In the genomic region with DNA sequence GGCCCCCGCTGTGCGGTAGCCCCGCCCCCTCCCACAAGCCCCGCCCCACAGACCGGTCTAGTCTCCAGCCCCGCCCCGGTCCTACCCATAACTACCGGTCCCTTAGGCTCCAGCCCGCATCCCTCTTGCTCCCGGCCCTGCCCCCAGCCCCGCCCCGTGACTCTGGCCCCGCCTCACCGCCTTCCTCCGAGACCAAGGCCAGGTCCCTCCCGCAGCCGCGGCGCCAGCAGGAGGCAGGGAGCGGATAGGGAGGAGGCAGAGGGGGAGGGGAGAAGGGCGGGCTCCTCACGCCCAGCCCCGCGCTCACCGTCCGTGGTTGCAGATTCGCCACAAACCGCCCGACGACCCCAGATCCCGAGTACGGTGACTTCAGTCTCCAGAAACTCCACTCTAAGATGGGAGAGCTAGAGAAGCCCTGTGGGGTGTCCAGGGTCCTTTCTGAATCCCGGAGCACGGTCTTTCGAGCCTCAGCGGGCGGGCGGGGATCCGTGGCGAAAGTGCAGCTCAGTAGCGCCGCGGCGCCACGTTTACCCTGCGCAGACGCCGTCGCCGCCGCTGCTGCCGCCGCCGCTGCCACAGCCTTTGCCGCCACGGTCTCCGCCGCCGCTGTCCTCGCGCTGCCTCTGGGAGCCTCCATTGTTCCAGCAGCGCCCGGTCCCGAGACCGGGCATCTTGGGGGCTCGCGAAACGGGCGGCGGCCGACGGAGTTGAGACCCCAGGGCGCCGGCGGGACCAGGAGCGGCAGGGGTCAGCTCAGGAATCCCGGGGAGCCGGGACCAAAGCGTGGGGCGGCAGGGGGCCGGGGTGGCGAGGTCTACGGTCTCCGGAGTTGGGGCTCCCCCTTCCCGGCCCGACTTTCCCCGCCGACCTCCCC, we compare ENCODE assay signal across 8 cellular contexts. TPM values are rescaled to one million over a fixed set of nuclear protein-coding genes. Genes with fewer than 3 reads are reported as not detected.
DNase-seq lines count a peak whose midpoint lies in the region; ATAC-seq, FAIRE-seq and TF ChIP-seq lines count a peak whose summit lies in the region.

Gene BRPF1 (plus strand): TSS at position 530 of the 874 bp plus-strand sequence. CDS start 2,406 bp downstream, outside the sequence.

- peak; percentile 92 for ATAC-seq in GM18907 (IDR thresholded peaks at IDR 0.05; ENCODE audit: unreplicated experiment)
- ATAC-seq in HG03159 (IDR thresholded peaks at IDR 0.05; ENCODE audit: unreplicated experiment), result peak; percentile 89

- peak; percentile 92 for DNase-seq in AG04449 (ENCODE audit: low read depth, low spot score)
- DNase-seq in NCI-H2227 treated with DMSO at 0.1 percent for 48 hours (lab: John Stamatoyannopoulos, UW), result peak; percentile 87
- peak; percentile 92 for DNase-seq in bronchial epithelial cell (ENCODE audit: low read depth)
- DNase-seq in iPS-NIHi7 (ENCODE audit: extremely low spot score), result peak; percentile 100
- peak; percentile 99 for DNase-seq in smooth muscle cell of the brain vasculature (ENCODE audit: low read depth, low spot score)

- H3K4me3 ChIP-seq in AG04449 (ENCODE audit: low read depth, low read length) (peak within 1 kb of the TSS; percentile 89), WI38 (ENCODE audit: low read depth, low read length) (peak within 1 kb of the TSS; percentile 93), bronchial epithelial cell (ENCODE audit: low read depth, low read length) (peak within 1 kb of the TSS; percentile 86)

- no peaks in the 10 kb centered on the region for H3K27me3 ChIP-seq in bronchial epithelial cell (ENCODE audit: control insufficient read depth, insufficient read depth, low read length)

- FAIRE-seq in bronchial epithelial cell (lab: Jason Lieb, UNC), result no peak

- peak; percentile 51 for TF ChIP-seq CTCF in AG04449 (IDR thresholded peaks at IDR 0.05; ENCODE audit: insufficient read depth, low read length, missing control alignments)
- no peak for TF ChIP-seq CTCF in WI38 (IDR thresholded peaks at IDR 0.05; ENCODE audit: low read depth, low read length)
- peak; percentile 24 for TF ChIP-seq CTCF in bronchial epithelial cell (IDR thresholded peaks at IDR 0.05; ENCODE audit: insufficient read depth, low read length, severe bottlenecking)

- peaks cover 9% of the 10 kb centered on the region for H3K36me3 ChIP-seq in bronchial epithelial cell (ENCODE audit: control insufficient read depth, insufficient read depth, low read length)

- CTCF ChIA-PET in AG04449 (lab: Yijun Ruan, JAX), result interaction anchor here (1.4 to 3.7 kb wide), 8 partner anchors 10 to 378 kb away, joined by 3 to 18 read pairs (median 6); partner anchors contain the start of gene OGG1

- POLR2A ChIA-PET in AG04449 (lab: Yijun Ruan, JAX), result interaction anchor here (1.1 to 3.7 kb wide), 4 partner anchors 14 to 61 kb away, joined by 3 to 24 read pairs (median 7); partner anchors contain the start of genes ARPC4, OGG1 and TADA3

RNA-seq across cellular contexts. Expression of gene BRPF1, which starts in this region (rescaled TPM):
- 14.0 and 14.7 TPM in 2 replicates for total RNA-seq in bronchial epithelial cell

Comparison
In these comparisons a context has a peak if more than half of its experiments do, and no peak if none do; other contexts are left out.
1. Peak in every context shown above with its lines: DNase-seq, ATAC-seq and H3K4me3 ChIP-seq.